Comparison of ENCODE assay signal across 15 cellular contexts in the genomic region with DNA sequence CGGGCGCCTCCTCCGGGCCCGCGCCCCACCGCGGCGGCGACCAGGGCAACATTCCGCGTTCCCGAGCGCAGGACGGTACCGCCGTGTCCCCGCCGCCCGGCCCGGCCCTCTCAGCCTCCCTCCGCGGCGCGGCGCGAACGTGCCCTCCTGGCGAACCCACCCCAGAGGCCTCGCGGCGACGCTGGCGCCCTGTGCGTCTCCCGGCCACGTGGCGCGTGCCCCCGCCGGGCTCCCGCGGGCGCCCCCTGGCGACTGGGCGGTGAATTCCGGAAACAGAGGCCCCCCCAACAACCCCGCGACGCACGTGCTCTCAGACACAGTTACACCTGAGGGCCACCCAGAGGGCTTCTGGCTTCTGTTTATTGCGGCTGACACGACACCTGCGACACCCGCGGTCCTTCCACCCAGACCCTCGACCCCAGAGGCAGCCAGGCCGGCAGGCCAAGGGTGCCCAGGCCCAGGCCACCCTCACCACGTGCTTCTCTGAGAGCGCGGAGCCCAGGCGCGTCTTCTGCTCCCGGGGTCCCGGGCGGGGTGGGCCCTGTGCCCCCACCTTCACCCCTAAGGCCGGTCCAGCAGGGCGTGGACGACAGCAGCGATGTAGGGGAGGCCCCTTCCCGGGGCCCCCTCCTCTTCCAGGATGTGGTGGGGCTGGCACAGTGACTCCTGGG. TPM values are rescaled to one million over a fixed set of nuclear protein-coding genes. Genes with fewer than 3 reads are reported as not detected.
DNase-seq lines count a peak whose midpoint lies in the region; ATAC-seq and TF ChIP-seq lines count a peak whose summit lies in the region.
"Had no signal": no experiment of that assay in that cellular context is flagged by ENCODE, and none has a peak within 500 bp of the region (broad histone marks: within the 10 kb centered on the region; RNA-seq: fewer than 3 reads in every experiment).

A gene (minus strand): TSS at position 210 of the 671 bp plus-strand sequence. CDS start 158 bp downstream, at position 52.

- H2AK5ac ChIP-seq in mesenchymal stem cell (ENCODE audit: low read length, severe bottlenecking) = no peak within 1 kb of the TSS

- POLR2A ChIA-PET in AG04449 (lab: Yijun Ruan, JAX) = no interaction called here

- H3K79me1 ChIP-seq in mesenchymal stem cell (replicated peaks; ENCODE audit: low read length, poor library complexity, severe bottlenecking) = peaks cover 23% of the 10 kb centered on the region

- H2BK12ac ChIP-seq in mesenchymal stem cell (ENCODE audit: low read length in 2 of 2) = no peak within 1 kb of the TSS

- H3K4me1 Mint-ChIP-seq in activated T-helper 2 cell treated with anti-CD3 and anti-CD28 coated beads, Interferon-gamma antibody, Interleukin-2, Interleukin-4, amounts not matched to agents 10 μg/mL and 5 μg/mL and 100 μg/mL, durations not matched to agents 14 hours and 24 hours and 36 hours (ENCODE audit: low read depth) = peaks cover 12% of the 10 kb centered on the region
- H3K4me1 Mint-ChIP-seq in progenitor cell of endocrine pancreas (ENCODE audit: low read depth) = peaks cover 10% of the 10 kb centered on the region

- H4K91ac ChIP-seq in mesenchymal stem cell (ENCODE audit: low read length) = peak within 1 kb of the TSS; percentile 52

- no peak within 1 kb of the TSS for H2AFZ ChIP-seq in mesenchymal stem cell (ENCODE audit: low read depth, low read length)

- H2BK5ac ChIP-seq in mesenchymal stem cell (ENCODE audit: low read depth, low read length, poor library complexity, severe bottlenecking) = no peak within 1 kb of the TSS

- TF ChIP-seq CTCF in AG04449 (IDR thresholded peaks at IDR 0.05; ENCODE audit: insufficient read depth, low read length, missing control alignments) (peak; percentile 1), progenitor cell of endocrine pancreas (IDR thresholded peaks at IDR 0.05; ENCODE audit: unreplicated experiment) (no peak)

- H3K4me3 ChIP-seq in AG04449 (ENCODE audit: low read depth, low read length) = no peak within 1 kb of the TSS
- no peak within 1 kb of the TSS for H3K4me3 ChIP-seq in mesenchymal stem cell (ENCODE audit: insufficient read depth in 1 of 2, low read depth in 1 of 2, low read length in 2 of 2)
- H3K4me3 ChIP-seq: sigmoid colon had no signal

- no peak within 1 kb of the TSS for H3K4me3 Mint-ChIP-seq in activated T-helper 2 cell treated with anti-CD3 and anti-CD28 coated beads, Interferon-gamma antibody, Interleukin-2, Interleukin-4, amounts not matched to agents 10 μg/mL and 5 μg/mL and 100 μg/mL, durations not matched to agents 14 hours and 24 hours and 36 hours (ENCODE audit: low read depth)
- H3K4me3 Mint-ChIP-seq in progenitor cell of endocrine pancreas (ENCODE audit: low read depth) = no peak within 1 kb of the TSS

- H2BK120ac ChIP-seq in mesenchymal stem cell (ENCODE audit: low read depth, low read length) = no peak within 1 kb of the TSS

- H3K23ac ChIP-seq in mesenchymal stem cell (ENCODE audit: low read length in 2 of 2) = no peak within 1 kb of the TSS

- CTCF ChIA-PET in AG04449 (lab: Yijun Ruan, JAX) = interaction anchor here (2.6 kb wide), 1 partner anchor 10 kb away, joined by 15 read pairs; no protein-coding TSS in a partner anchor

- no peak within 1 kb of the TSS for H3K14ac ChIP-seq in mesenchymal stem cell (ENCODE audit: low read length in 2 of 2)

- H3K36me3 Mint-ChIP-seq in activated T-helper 2 cell treated with anti-CD3 and anti-CD28 coated beads, Interferon-gamma antibody, Interleukin-2, Interleukin-4, amounts not matched to agents 10 μg/mL and 5 μg/mL and 100 μg/mL, durations not matched to agents 14 hours and 24 hours and 36 hours (ENCODE audit: low read depth) = peaks cover 27% of the 10 kb centered on the region
- peaks cover 5% of the 10 kb centered on the region for H3K36me3 Mint-ChIP-seq in progenitor cell of endocrine pancreas (ENCODE audit: insufficient read depth)

- peak within 1 kb of the TSS; percentile 13 for H4K8ac ChIP-seq in mesenchymal stem cell (ENCODE audit: low read length)

- no peak within 1 kb of the TSS for H3K27ac Mint-ChIP-seq in activated T-helper 2 cell treated with anti-CD3 and anti-CD28 coated beads, Interferon-gamma antibody, Interleukin-2, Interleukin-4, amounts not matched to agents 10 μg/mL and 5 μg/mL and 100 μg/mL, durations not matched to agents 14 hours and 24 hours and 36 hours
- no peak within 1 kb of the TSS for H3K27ac Mint-ChIP-seq in progenitor cell of endocrine pancreas

- peaks cover 7 to 17% of the 10 kb centered on the region in 2 experiments for H3K27me3 ChIP-seq in mesenchymal stem cell (ENCODE audit: control insufficient read depth in 1 of 2, insufficient read depth in 1 of 2, low read length in 2 of 2)

- no peak for DNase-seq in AG04449 (ENCODE audit: low read depth, low spot score)
- DNase-seq in ELF-1 (ENCODE audit: low read depth, low spot score) = peak; percentile 50
- DNase-seq in activated T-helper 2 cell treated with anti-CD3 and anti-CD28 coated beads, Interferon-gamma antibody, Interleukin-2, Interleukin-4, amounts not matched to agents 10 μg/mL and 5 μg/mL and 100 μg/mL, durations not matched to agents 14 hours and 24 hours and 36 hours (ENCODE audit: low spot score) = no peak
- DNase-seq in mesenchymal stem cell = no peak
- no peak for DNase-seq in stimulated activated CD4-positive, alpha-beta T cell treated with anti-CD3 and anti-CD28 coated beads, Interleukin-4, amount 100 ng/mL, for 1 hour
- no peak for DNase-seq in islet precursor cell
- DNase-seq in progenitor cell of endocrine pancreas (ENCODE audit: low spot score, unreplicated experiment) = no peak
- DNase-seq: caudate nucleus, KG1, left ventricle myocardium superior, NCI-H187, NCI-H69, SHP77, sigmoid colon had no signal

- no peaks in the 10 kb centered on the region for H3K9me3 ChIP-seq in mesenchymal stem cell (ENCODE audit: control insufficient read depth, low read length)
- H3K9me3 ChIP-seq: sigmoid colon had no signal

- no peak within 1 kb of the TSS for H3K18ac ChIP-seq in mesenchymal stem cell (ENCODE audit: low read depth in 1 of 2, low read length in 2 of 2)

- H3K27ac ChIP-seq in mesenchymal stem cell (ENCODE audit: low read length, poor library complexity, severe bottlenecking) = no peak within 1 kb of the TSS
- H3K27ac ChIP-seq: sigmoid colon had no signal

- no peaks in the 10 kb centered on the region for H3K27me3 Mint-ChIP-seq in activated T-helper 2 cell treated with anti-CD3 and anti-CD28 coated beads, Interferon-gamma antibody, Interleukin-2, Interleukin-4, amounts not matched to agents 10 μg/mL and 5 μg/mL and 100 μg/mL, durations not matched to agents 14 hours and 24 hours and 36 hours (ENCODE audit: low read depth)
- H3K27me3 Mint-ChIP-seq in progenitor cell of endocrine pancreas = no peaks in the 10 kb centered on the region

- peaks cover 34 to 65% of the 10 kb centered on the region in 2 experiments for H3K36me3 ChIP-seq in mesenchymal stem cell (ENCODE audit: control insufficient read depth in 1 of 2, insufficient read depth in 2 of 2, low read depth in 1 of 2, low read length in 2 of 2)

- intact Hi-C loops in activated T-helper 2 cell treated with anti-CD3 and anti-CD28 coated beads, Interferon-gamma antibody, Interleukin-2, Interleukin-4, amounts not matched to agents 10 μg/mL and 5 μg/mL and 100 μg/mL, durations not matched to agents 14 hours and 24 hours and 36 hours (cut with micrococcal nuclease) = no loop called here

- no peak within 1 kb of the TSS for H3K4me2 ChIP-seq in mesenchymal stem cell (ENCODE audit: low read length, poor library complexity, severe bottlenecking)

- H3K4ac ChIP-seq in mesenchymal stem cell (ENCODE audit: low read depth in 1 of 2, low read length in 2 of 2) = no peak within 1 kb of the TSS

- no peaks in the 10 kb centered on the region for H3K9me3 Mint-ChIP-seq in activated T-helper 2 cell treated with anti-CD3 and anti-CD28 coated beads, Interferon-gamma antibody, Interleukin-2, Interleukin-4, amounts not matched to agents 10 μg/mL and 5 μg/mL and 100 μg/mL, durations not matched to agents 14 hours and 24 hours and 36 hours
- H3K9me3 Mint-ChIP-seq in progenitor cell of endocrine pancreas (ENCODE audit: low read depth) = no peaks in the 10 kb centered on the region

- no peak within 1 kb of the TSS for H3K9ac ChIP-seq in mesenchymal stem cell (ENCODE audit: low read length)

- H2BK15ac ChIP-seq in mesenchymal stem cell (ENCODE audit: low read depth, poor library complexity, severe bottlenecking) = no peak within 1 kb of the TSS

- ATAC-seq in GM19324 (IDR thresholded peaks at IDR 0.05; ENCODE audit: low FRiP score, unreplicated experiment) = no peak
- ATAC-seq: left ventricle myocardium superior had no signal

- H3K4me1 ChIP-seq in mesenchymal stem cell (ENCODE audit: control insufficient read depth, insufficient read depth, low read depth, low read length) = peaks cover 38% of the 10 kb centered on the region

- WGBS in mesenchymal stem cell = 92% methylated on average over 70 of the region's 70 CpGs

RNA-seq across cellular contexts. Expression of the gene that starts here (rescaled TPM):
- total RNA-seq in activated T-helper 2 cell treated with anti-CD3 and anti-CD28 coated beads, Interferon-gamma antibody, Interleukin-2, Interleukin-4, amounts not matched to agents 10 μg/mL and 5 μg/mL and 100 μg/mL, durations not matched to agents 14 hours and 24 hours and 36 hours = 11.3 and 11.8 TPM in 2 replicates
- polyA plus RNA-seq in mesenchymal stem cell (2013, experiment 1 of 2) = 1.9 TPM
- 1.4 TPM for polyA plus RNA-seq in mesenchymal stem cell (2013, experiment 2 of 2)
- total RNA-seq in progenitor cell of endocrine pancreas = 7.7 and 8.1 TPM in 2 replicates
